In genomic region chr13:94712287-94712811, GRCh38 we compare ENCODE assay signal across 8 cellular contexts. TPM values are rescaled to one million over a fixed set of nuclear protein-coding genes. Genes with fewer than 3 reads are reported as not detected.
DNase-seq lines count a peak whose midpoint lies in the region; ATAC-seq and TF ChIP-seq lines count a peak whose summit lies in the region.

TSS of gene SOX21 (minus strand) at chr13:94712545. CDS start at chr13:94712049, 496 bp downstream.

- peak within 1 kb of the TSS; percentile 34; the same call in 1 of the 2 replicates for H3K4me2 ChIP-seq in BLaER1

- no peak for TF ChIP-seq CTCF in brain microvascular endothelial cell (IDR thresholded peaks at IDR 0.05; ENCODE audit: low read depth, low read length, missing control alignments)

- H3K27me3 ChIP-seq in BLaER1, result peaks cover 99% of the 10 kb centered on the region
- H3K27me3 ChIP-seq in HUES6 (ENCODE audit: control insufficient read depth, insufficient read depth, low read length), result peaks cover 80% of the 10 kb centered on the region
- H3K27me3 ChIP-seq in brain microvascular endothelial cell (replicated peaks), result peaks cover 72% of the 10 kb centered on the region

- no peaks in the 10 kb centered on the region for H3K4me1 ChIP-seq in BLaER1
- peaks cover 29% of the 10 kb centered on the region for H3K4me1 ChIP-seq in HUES6 (ENCODE audit: control insufficient read depth, insufficient read depth, low read length)

- ATAC-seq in HG03196 (IDR thresholded peaks at IDR 0.05; ENCODE audit: unreplicated experiment), result no peak
- ATAC-seq in HG03280 (IDR thresholded peaks at IDR 0.05; ENCODE audit: unreplicated experiment), result no peak
- no peak for ATAC-seq in HG03135 (IDR thresholded peaks at IDR 0.05; ENCODE audit: unreplicated experiment)
- no peak for ATAC-seq in GM19328 (IDR thresholded peaks at IDR 0.05; ENCODE audit: unreplicated experiment)

- no peak within 1 kb of the TSS for H3K27ac ChIP-seq in BLaER1
- H3K27ac ChIP-seq in HUES6 (ENCODE audit: low read depth, low read length), result no peak within 1 kb of the TSS
- no peak within 1 kb of the TSS for H3K27ac ChIP-seq in brain microvascular endothelial cell

- peaks cover 52% of the 10 kb centered on the region for H4K20me1 ChIP-seq in BLaER1

- H3K9me3 ChIP-seq in BLaER1 (peaks cover 44% of the 10 kb centered on the region), HUES6 (ENCODE audit: control insufficient read depth, insufficient read depth, low read depth, low read length) (no peaks in the 10 kb centered on the region)

- in situ Hi-C loops in brain microvascular endothelial cell (cut with HindIII; ENCODE audit: low pct_ligation_motif_present, low sequenced_read_pairs), result no loop called here

- H3K4me3 ChIP-seq in BLaER1, result peak within 1 kb of the TSS; percentile 41; the same call in 1 of the 2 replicates
- H3K4me3 ChIP-seq in HUES6 (ENCODE audit: low read depth, low read length), result peak within 1 kb of the TSS; percentile 78
- H3K4me3 ChIP-seq in brain microvascular endothelial cell (ENCODE audit: low read depth, low read length), result peak within 1 kb of the TSS; percentile 15

- H3K36me3 ChIP-seq in BLaER1, result no peaks in the 10 kb centered on the region
- no peaks in the 10 kb centered on the region for H3K36me3 ChIP-seq in HUES6 (ENCODE audit: control insufficient read depth, insufficient read depth, low read length)
- H3K36me3 ChIP-seq in brain microvascular endothelial cell (replicated peaks), result no peaks in the 10 kb centered on the region

- DNase-seq in brain microvascular endothelial cell, result no peak
- peak; percentile 17 for DNase-seq in myocyte (ENCODE audit: low read depth)

- H3K9ac ChIP-seq in BLaER1 (no peak within 1 kb of the TSS), HUES6 (ENCODE audit: low read length) (peak within 1 kb of the TSS; percentile 72)

RNA-seq across cellular contexts. Expression of gene SOX21, which starts in this region (rescaled TPM):
- not detected in 2 replicates for total RNA-seq in myocyte
- polyA plus RNA-seq in myocyte (2012), result not detected

Comparison
In these comparisons a context has a peak if more than half of its experiments do, and no peak if none do; other contexts are left out.
1. Peak in DNase-seq in myocyte; RNA of the gene not detected or under 1 TPM.
2. H3K4me3 ChIP-seq: peak in every context shown above with its lines; median percentile 78 in HUES6; 41 in BLaER1; 15 in brain microvascular endothelial cell.